ENCODE assay signal across 1 cellular context in the genomic region with DNA sequence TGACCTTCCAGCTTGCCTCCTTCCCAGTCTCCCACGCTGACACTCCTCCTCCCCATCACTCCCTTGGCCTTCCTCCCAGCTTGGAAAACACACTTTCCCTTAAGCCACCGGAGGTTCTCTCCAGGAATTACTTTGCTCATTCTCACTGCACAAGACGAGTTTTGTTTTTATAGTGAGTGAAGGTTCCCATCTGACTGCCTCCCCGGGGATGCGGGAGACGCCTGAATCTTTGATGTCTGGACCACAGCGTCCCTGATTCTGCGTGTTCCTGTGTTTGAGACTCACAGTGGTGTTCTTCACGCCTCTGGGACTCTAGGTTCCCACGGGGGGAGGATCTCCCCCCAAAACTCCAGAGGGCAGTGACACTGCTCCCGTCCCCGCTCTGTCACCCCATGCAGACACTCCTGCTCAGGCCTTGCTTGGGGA.
TF ChIP-seq lines count a peak whose summit lies in the region.

No MANE protein-coding gene starts in this region.

TF ChIP-seq in GM12878, 131 proteins besides CTCF, POLR2A, EP300 and RAD21 (continued from another document):
- TF ChIP-seq, protein P1, sequence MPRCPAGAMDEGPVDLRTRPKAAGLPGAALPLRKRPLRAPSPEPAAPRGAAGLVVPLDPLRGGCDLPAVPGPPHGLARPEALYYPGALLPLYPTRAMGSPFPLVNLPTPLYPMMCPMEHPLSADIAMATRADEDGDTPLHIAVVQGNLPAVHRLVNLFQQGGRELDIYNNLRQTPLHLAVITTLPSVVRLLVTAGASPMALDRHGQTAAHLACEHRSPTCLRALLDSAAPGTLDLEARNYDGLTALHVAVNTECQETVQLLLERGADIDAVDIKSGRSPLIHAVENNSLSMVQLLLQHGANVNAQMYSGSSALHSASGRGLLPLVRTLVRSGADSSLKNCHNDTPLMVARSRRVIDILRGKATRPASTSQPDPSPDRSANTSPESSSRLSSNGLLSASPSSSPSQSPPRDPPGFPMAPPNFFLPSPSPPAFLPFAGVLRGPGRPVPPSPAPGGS (IDR thresholded peaks at IDR 0.05; ENCODE audit: borderline replicate concordance, insufficient read depth, low read depth, low read length, poor library complexity, severe bottlenecking), result peak; percentile 53
